ENCODE assay signal across 17 cellular contexts in the genomic region with DNA sequence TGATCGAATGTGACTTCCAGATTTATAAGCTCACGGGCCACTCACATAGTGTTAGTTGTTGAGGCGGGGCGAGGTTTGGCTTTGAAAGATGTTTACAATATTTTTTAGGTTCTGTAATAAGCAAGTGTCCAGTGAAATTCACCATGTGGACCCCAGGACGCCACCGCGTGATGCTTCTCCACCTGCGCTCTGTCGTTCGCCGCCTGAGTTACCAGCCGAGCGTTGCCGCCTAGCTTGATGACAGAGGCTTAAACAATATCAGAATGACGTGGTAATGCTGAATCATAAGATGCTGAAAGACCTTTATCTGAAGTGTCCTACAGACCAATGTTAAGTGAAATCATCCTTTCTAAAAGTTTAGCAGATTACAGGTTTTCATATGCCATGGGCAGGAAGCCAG.
"Had no signal": no experiment of that assay in that cellular context is flagged by ENCODE, and none has a peak within 500 bp of the region (broad histone marks: within the 10 kb centered on the region; RNA-seq: fewer than 3 reads in every experiment).

No MANE protein-coding gene starts in this region.

- H3K27ac Mint-ChIP-seq: activated B cell treated with CpG ODN at 0.5 μM for 24 hours; activated CD4-positive, alpha-beta T cell treated with anti-CD3 and anti-CD28 coated beads, Interleukin-2, amount 10 ng/mL, durations not matched to agents 24 days and 14 days; activated CD8-positive, alpha-beta T cell treated with anti-CD3 and anti-CD28 coated beads, Interleukin-2, amount 10 ng/mL, durations not matched to agents 7 days and 5 days; activated naive CD4-positive, alpha-beta T cell treated with anti-CD3 and anti-CD28 coated beads, Interleukin-2, amount 50 U/mL, for 72 hours; activated T-cell treated with anti-CD3 and anti-CD28 coated beads, Interleukin-2, amount 50 U/mL, for 72 hours; dendritic cell treated with granulocyte-macrophage colony-stimulating factor and Interleukin-4, amounts not matched to agents 40 ng/mL and 50 ng/mL, for 4 days; naive B cell had no signal

- H3K4me1 Mint-ChIP-seq: activated B cell treated with CpG ODN at 0.5 μM for 24 hours; activated CD4-positive, alpha-beta T cell treated with anti-CD3 and anti-CD28 coated beads, Interleukin-2, amount 10 ng/mL, durations not matched to agents 24 days and 14 days; naive B cell had no signal

- ATAC-seq: activated CD8-positive, alpha-beta T cell treated with anti-CD3 and anti-CD28 coated beads, Interleukin-2, amount 10 ng/mL, durations not matched to agents 7 days and 5 days; activated naive CD4-positive, alpha-beta T cell treated with anti-CD3 and anti-CD28 coated beads, Interleukin-2, amount 50 U/mL, for 72 hours; activated T-cell treated with anti-CD3 and anti-CD28 coated beads, Interleukin-2, amount 50 U/mL, for 72 hours; stimulated activated naive CD8-positive, alpha-beta T cell treated with anti-CD3 and anti-CD28 coated beads, Interleukin-15, Interleukin-2, amounts not matched to agents 100 U/mL and 50 U/mL, for 24 hours had no signal

- H3K9me3 Mint-ChIP-seq: activated B cell treated with CpG ODN at 0.5 μM for 24 hours; activated CD4-positive, alpha-beta T cell treated with anti-CD3 and anti-CD28 coated beads, Interleukin-2, amount 10 ng/mL, durations not matched to agents 24 days and 14 days; activated naive CD4-positive, alpha-beta T cell treated with anti-CD3 and anti-CD28 coated beads, Interleukin-2, amount 50 U/mL, for 72 hours; activated T-cell treated with anti-CD3 and anti-CD28 coated beads, Interleukin-2, amount 50 U/mL, for 72 hours; dendritic cell treated with granulocyte-macrophage colony-stimulating factor and Interleukin-4, amounts not matched to agents 40 ng/mL and 50 ng/mL, for 4 days had no signal

- H3K4me2 ChIP-seq: smooth muscle cell had no signal

- DNase-seq: activated B cell treated with CpG ODN at 0.5 μM for 24 hours; activated CD4-positive, alpha-beta T cell treated with anti-CD3 and anti-CD28 coated beads, Interleukin-2, amount 10 ng/mL, durations not matched to agents 24 days and 14 days; activated CD8-positive, alpha-beta memory T cell treated with anti-CD3 and anti-CD28 coated beads, Interleukin-2, amount 50 U/mL, for 48 hours; activated CD8-positive, alpha-beta T cell treated with anti-CD3 and anti-CD28 coated beads, Interleukin-2, amount 10 ng/mL, durations not matched to agents 7 days and 5 days; activated gamma-delta T cell; activated T-cell treated with anti-CD3 and anti-CD28 coated beads, Interleukin-2, amount 50 U/mL, for 72 hours; amniotic stem cell; effector memory CD4-positive, alpha-beta T cell; hypothalamus; kidney glomerular epithelial cell; naive B cell; stimulated activated naive CD8-positive, alpha-beta T cell treated with anti-CD3 and anti-CD28 coated beads, Interleukin-15, Interleukin-2, amounts not matched to agents 100 U/mL and 50 U/mL, for 24 hours; transverse colon had no signal

- H3K36me3 ChIP-seq: neutrophil, transverse colon had no signal

- H3K9me3 ChIP-seq: neutrophil, transverse colon had no signal

- H3K27ac ChIP-seq: transverse colon had no signal

- H3K4me3 ChIP-seq: smooth muscle cell, transverse colon had no signal

- H3K27me3 ChIP-seq: neutrophil had no signal

- H3K4me3 Mint-ChIP-seq: activated B cell treated with CpG ODN at 0.5 μM for 24 hours; activated CD4-positive, alpha-beta T cell treated with anti-CD3 and anti-CD28 coated beads, Interleukin-2, amount 10 ng/mL, durations not matched to agents 24 days and 14 days; activated CD8-positive, alpha-beta T cell treated with anti-CD3 and anti-CD28 coated beads, Interleukin-2, amount 10 ng/mL, durations not matched to agents 7 days and 5 days; activated T-cell treated with anti-CD3 and anti-CD28 coated beads, Interleukin-2, amount 50 U/mL, for 72 hours; dendritic cell treated with granulocyte-macrophage colony-stimulating factor and Interleukin-4, amounts not matched to agents 40 ng/mL and 50 ng/mL, for 4 days; naive B cell had no signal
